ENCODE assay signal across 19 cellular contexts in genomic region chr14:60945984-60946383, GRCh38. TPM values are rescaled to one million over a fixed set of nuclear protein-coding genes. Genes with fewer than 3 reads are reported as not detected.
A peak's percentile ranks its signal among the peaks of the same experiment; 100 is the strongest.
DNase-seq lines count a peak whose midpoint lies in the region; ATAC-seq and FAIRE-seq lines count a peak whose summit lies in the region.
"Had no signal": no experiment of that assay in that cellular context is flagged by ENCODE, and none has a peak within 500 bp of the region (broad histone marks: within the 10 kb centered on the region; RNA-seq: fewer than 3 reads in every experiment).

No MANE protein-coding gene starts in this region.

- peaks cover 9% of the 10 kb centered on the region for H3K4me1 Mint-ChIP-seq in activated CD4-positive, alpha-beta T cell treated with anti-CD3 and anti-CD28 coated beads, Interleukin-2, amount 10 ng/mL, durations not matched to agents 24 days and 14 days

- H3K4me3 Mint-ChIP-seq in activated CD4-positive, alpha-beta T cell treated with anti-CD3 and anti-CD28 coated beads, Interleukin-2, amount 10 ng/mL, durations not matched to agents 24 days and 14 days: no peak overlapping the region
- H3K4me3 Mint-ChIP-seq: CD4-positive, alpha-beta memory T cell; endodermal cell had no signal

- intact Hi-C loops in activated CD4-positive, alpha-beta T cell treated with anti-CD3 and anti-CD28 coated beads, Interleukin-2, amount 10 ng/mL, durations not matched to agents 24 days and 14 days (cut with micrococcal nuclease): loop anchor here (1.0 to 5.0 kb wide), 2 partner anchors 87 to 194 kb away; no protein-coding TSS in a partner anchor

- no peaks in the 10 kb centered on the region for H3K9me3 ChIP-seq in small intestine (ENCODE audit: control insufficient read depth, low read depth)
- H3K9me3 ChIP-seq: A549, thoracic aorta had no signal

- no peak overlapping the region for H3K27ac ChIP-seq in small intestine (ENCODE audit: low read depth in 1 of 2, low read length in 1 of 2)
- H3K27ac ChIP-seq: A549, PC-9, thoracic aorta had no signal

- FAIRE-seq in small intestine (lab: Jason Lieb, UNC): no peak

- no peaks in the 10 kb centered on the region for H3K27me3 ChIP-seq in small intestine (ENCODE audit: control insufficient read depth in 2 of 2, insufficient read depth in 2 of 2, low read length in 2 of 2)

- WGBS in small intestine, 3 donors: 70 to 87% (median 78%) methylated on average over 1 of the region's 1 CpG

- no peaks in the 10 kb centered on the region for H3K36me3 ChIP-seq in small intestine (ENCODE audit: control insufficient read depth in 2 of 2, insufficient read depth in 2 of 2, low read length in 2 of 2)
- H3K36me3 ChIP-seq: thoracic aorta had no signal

- H3K4me1 ChIP-seq in small intestine (ENCODE audit: control insufficient read depth in 2 of 2, insufficient read depth in 1 of 2, low read depth in 1 of 2, low read length in 1 of 2): no peaks in the 10 kb centered on the region
- H3K4me1 ChIP-seq: A549 had no signal

- H3K27me3 Mint-ChIP-seq in activated CD4-positive, alpha-beta T cell treated with anti-CD3 and anti-CD28 coated beads, Interleukin-2, amount 10 ng/mL, durations not matched to agents 24 days and 14 days: no peaks in the 10 kb centered on the region
- H3K27me3 Mint-ChIP-seq: CD4-positive, alpha-beta memory T cell had no signal

- H3K36me3 Mint-ChIP-seq in activated CD4-positive, alpha-beta T cell treated with anti-CD3 and anti-CD28 coated beads, Interleukin-2, amount 10 ng/mL, durations not matched to agents 24 days and 14 days (ENCODE audit: low read depth): peaks cover 7% of the 10 kb centered on the region

- no peak overlapping the region for H3K4me3 ChIP-seq in small intestine (ENCODE audit: low read depth in 1 of 2, low read length in 2 of 2)
- H3K4me3 ChIP-seq: A549, PC-9, thoracic aorta had no signal

- peak overlapping the region; percentile 22 for H3K27ac Mint-ChIP-seq in activated CD4-positive, alpha-beta T cell treated with anti-CD3 and anti-CD28 coated beads, Interleukin-2, amount 10 ng/mL, durations not matched to agents 24 days and 14 days
- H3K27ac Mint-ChIP-seq: CD4-positive, alpha-beta memory T cell; endodermal cell had no signal

- peaks cover 4% of the 10 kb centered on the region for H3K9me3 Mint-ChIP-seq in activated CD4-positive, alpha-beta T cell treated with anti-CD3 and anti-CD28 coated beads, Interleukin-2, amount 10 ng/mL, durations not matched to agents 24 days and 14 days
- H3K9me3 Mint-ChIP-seq: endodermal cell had no signal

- no peak for DNase-seq in activated CD4-positive, alpha-beta T cell treated with anti-CD3 and anti-CD28 coated beads, Interleukin-2, amount 10 ng/mL, durations not matched to agents 24 days and 14 days
- DNase-seq in activated CD4-positive, alpha-beta T cell treated with anti-CD3 and anti-CD28 coated beads, Interleukin-2, amount 50 U/mL, for 48 hours: no peak
- peak; percentile 8 for DNase-seq in NOMO-1 treated with dmso at 0.1 percent for 144 hours (lab: John Stamatoyannopoulos, UW; ENCODE audit: unreplicated experiment)
- DNase-seq in cerebellar cortex (ENCODE audit: low spot score): peak; percentile 12
- DNase-seq in stimulated activated naive CD8-positive, alpha-beta T cell treated with anti-CD3 and anti-CD28 coated beads, Interleukin-15, Interleukin-2, amounts not matched to agents 100 U/mL and 50 U/mL, for 24 hours: no peak
- no peak for DNase-seq in RPMI8226
- DNase-seq in small intestine: no peak
- DNase-seq in mesenteric fat pad (ENCODE audit: low spot score): no peak
- DNase-seq: caudate nucleus; CD4-positive, alpha-beta memory T cell; DMS79; endodermal cell; foreskin fibroblast; NCI-H1694; PC-9; retina had no signal

- peak; percentile 66 for ATAC-seq in stimulated activated naive CD8-positive, alpha-beta T cell treated with anti-CD3 and anti-CD28 coated beads, Interleukin-15, Interleukin-2, amounts not matched to agents 100 U/mL and 50 U/mL, for 24 hours
- ATAC-seq: A549, SK-N-SH treated with all-trans-retinoic acid at 6 μM for 48 hours had no signal

RNA-seq across cellular contexts. Expression of gene TRMT5, which starts 34.9 kb away (rescaled TPM):
- total RNA-seq in activated CD4-positive, alpha-beta T cell treated with anti-CD3 and anti-CD28 coated beads, Interleukin-2, amount 10 ng/mL, durations not matched to agents 24 days and 14 days: 16.1 and 18.0 TPM in 2 replicates
- 1 to 10 TPM; 2.4 to 4.9 (median 2.9) TPM for polyA plus RNA-seq in small intestine
- 16.3 TPM for total RNA-seq in mesenteric fat pad

RNA-seq across cellular contexts. Expression of gene SLC38A6, which starts 35.1 kb away (rescaled TPM):
- total RNA-seq in activated CD4-positive, alpha-beta T cell treated with anti-CD3 and anti-CD28 coated beads, Interleukin-2, amount 10 ng/mL, durations not matched to agents 24 days and 14 days: 4.7 and 5.9 TPM in 2 replicates
- 1 to 10 TPM; 2.2 to 5.6 (median 4.5) TPM for polyA plus RNA-seq in small intestine
- total RNA-seq in mesenteric fat pad: 20.1 TPM

Comparison
In these comparisons a context has a peak if more than half of its experiments do, and no peak if none do; other contexts are left out.
1. DNase-seq: peak in NOMO-1 treated with dmso at 0.1 percent for 144 hours (single experiment) and cerebellar cortex (single experiment); none in activated CD4-positive, alpha-beta T cell treated with anti-CD3 and anti-CD28 coated beads, Interleukin-2, amount 10 ng/mL, durations not matched to agents 24 days and 14 days (single experiment), activated CD4-positive, alpha-beta T cell treated with anti-CD3 and anti-CD28 coated beads, Interleukin-2, amount 50 U/mL, for 48 hours (0 of 2), stimulated activated naive CD8-positive, alpha-beta T cell treated with anti-CD3 and anti-CD28 coated beads, Interleukin-15, Interleukin-2, amounts not matched to agents 100 U/mL and 50 U/mL, for 24 hours (single experiment), RPMI8226 (single experiment), small intestine (single experiment) and mesenteric fat pad (single experiment).